ENCODE assay signal across 9 cellular contexts in the genomic region with DNA sequence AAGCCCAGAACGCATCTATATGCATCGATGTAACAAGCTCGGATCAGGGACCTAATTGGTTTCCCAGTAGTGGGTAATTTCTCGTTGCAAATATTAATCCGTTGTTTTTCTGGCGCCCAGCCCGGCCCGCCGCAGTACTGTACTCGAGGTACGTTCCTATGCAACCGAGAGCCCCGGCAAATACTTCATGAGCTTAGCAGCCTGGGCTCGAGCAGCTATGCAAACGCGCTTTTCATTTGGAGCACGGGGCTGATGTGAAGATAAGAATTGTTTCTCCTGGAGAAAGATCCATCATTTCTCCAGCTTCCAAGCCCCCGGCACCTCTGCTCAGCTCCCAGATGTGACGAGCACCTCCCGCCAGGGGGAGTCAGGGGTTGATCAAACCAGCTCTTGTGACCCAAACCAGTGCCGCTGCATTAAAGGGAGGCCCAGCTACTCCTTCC.
A peak's percentile ranks its signal among the peaks of the same experiment; 100 is the strongest.
DNase-seq lines count a peak whose midpoint lies in the region; ATAC-seq and TF ChIP-seq lines count a peak whose summit lies in the region.
"Had no signal": no experiment of that assay in that cellular context is flagged by ENCODE, and none has a peak within 500 bp of the region (broad histone marks: within the 10 kb centered on the region; RNA-seq: fewer than 3 reads in every experiment).

No MANE protein-coding gene starts in this region.

- no peak overlapping the region for H2AK5ac ChIP-seq in trophoblast cell (ENCODE audit: low read length)

- no peak overlapping the region for H3K14ac ChIP-seq in trophoblast cell (ENCODE audit: low read length)

- H3K27ac ChIP-seq in OCI-LY3 (ENCODE audit: low read length) (no peak overlapping the region), trophoblast cell (ENCODE audit: low read depth, low read length) (no peak overlapping the region)

- H3K27me3 ChIP-seq in OCI-LY3 (ENCODE audit: low read depth, low read length) (no peaks in the 10 kb centered on the region), trophoblast cell (ENCODE audit: insufficient read depth, low read length) (no peaks in the 10 kb centered on the region)

- no peak overlapping the region for H2BK12ac ChIP-seq in trophoblast cell (ENCODE audit: low read length)

- H2BK120ac ChIP-seq in trophoblast cell (ENCODE audit: insufficient read depth, low read length, poor library complexity) = no peak overlapping the region

- DNase-seq in ELR (ENCODE audit: low read depth) (peak; percentile 63), fibroblast of pulmonary artery (ENCODE audit: low read depth) (peak; percentile 56), trophoblast cell (peak; percentile 28 to 63), epidermal melanocyte (ENCODE audit: insufficient read length, low spot score) (no peak)
- DNase-seq in effector CD4-positive, alpha-beta T cell = no peak

- ATAC-seq in GM18873 (IDR thresholded peaks at IDR 0.05; ENCODE audit: low FRiP score, unreplicated experiment) (no peak), HG03280 (IDR thresholded peaks at IDR 0.05; ENCODE audit: unreplicated experiment) (no peak)
- ATAC-seq: mucosa of descending colon had no signal

- no peak overlapping the region for H4K12ac ChIP-seq in trophoblast cell (ENCODE audit: low read depth, low read length)

- H4K20me1 ChIP-seq in OCI-LY3 (ENCODE audit: insufficient read depth, low read length) = no peaks in the 10 kb centered on the region

- no peak overlapping the region for H3K4me2 ChIP-seq in OCI-LY3 (ENCODE audit: low read length)
- no peak overlapping the region for H3K4me2 ChIP-seq in trophoblast cell (ENCODE audit: low read length)

- H3K23ac ChIP-seq in trophoblast cell (ENCODE audit: low read length) = no peak overlapping the region

- H2BK5ac ChIP-seq in trophoblast cell (ENCODE audit: low read depth, low read length, poor library complexity) = no peak overlapping the region

- H4K91ac ChIP-seq in trophoblast cell (ENCODE audit: low read depth, low read length) = no peak overlapping the region

- H3K18ac ChIP-seq in trophoblast cell (ENCODE audit: low read length) = no peak overlapping the region

- H3K9me3 ChIP-seq in OCI-LY3 (ENCODE audit: insufficient read depth, low read length) = no peaks in the 10 kb centered on the region
- no peaks in the 10 kb centered on the region for H3K9me3 ChIP-seq in trophoblast cell (ENCODE audit: insufficient read depth, low read depth, low read length)
- H3K9me3 ChIP-seq: mucosa of descending colon had no signal

- H3K36me3 ChIP-seq in OCI-LY3 (replicated peaks; ENCODE audit: low read depth, low read length) = no peaks in the 10 kb centered on the region
- peaks cover 0 to 3% of the 10 kb centered on the region in 2 experiments for H3K36me3 ChIP-seq in trophoblast cell (ENCODE audit: control insufficient read depth in 1 of 2, insufficient read depth in 2 of 2, low read length in 2 of 2)

- H2AFZ ChIP-seq in OCI-LY3 (ENCODE audit: low read depth, low read length) (no peak overlapping the region), trophoblast cell (ENCODE audit: insufficient read depth, low read length, poor library complexity) (no peak overlapping the region)

- H3K79me2 ChIP-seq in OCI-LY3 (ENCODE audit: low read length) (no peaks in the 10 kb centered on the region), trophoblast cell (ENCODE audit: control insufficient read depth, insufficient read depth, low read length, poor library complexity) (no peaks in the 10 kb centered on the region)

- no peak overlapping the region for H4K8ac ChIP-seq in trophoblast cell (ENCODE audit: low read depth, low read length)

- no peaks in the 10 kb centered on the region for H3K79me1 ChIP-seq in trophoblast cell (ENCODE audit: low read length)

- H3K4me3 ChIP-seq in OCI-LY3 (ENCODE audit: low read length) = no peak overlapping the region
- no peak overlapping the region for H3K4me3 ChIP-seq in fibroblast of pulmonary artery (replicated peaks; ENCODE audit: low read depth, low read length)
- no peak overlapping the region for H3K4me3 ChIP-seq in trophoblast cell (ENCODE audit: low read depth, low read length)
- H3K4me3 ChIP-seq: mucosa of descending colon had no signal

- H3K9ac ChIP-seq in OCI-LY3 (ENCODE audit: low read length) (no peak overlapping the region), trophoblast cell (ENCODE audit: low read length) (no peak overlapping the region)

- WGBS in trophoblast cell (ENCODE audit: extremely low coverage, insufficient coverage, insufficient read length) = no CpG with 5 or more reads among the region's 21 CpGs

- H3K4me1 ChIP-seq in OCI-LY3 (ENCODE audit: low read length) (no peaks in the 10 kb centered on the region), trophoblast cell (ENCODE audit: control insufficient read depth in 1 of 2, insufficient read depth in 2 of 2, low read length in 2 of 2) (peaks cover 6 to 12% of the 10 kb centered on the region in 2 experiments)

- H3K4ac ChIP-seq in trophoblast cell (ENCODE audit: low read depth, low read length) = no peak overlapping the region

- TF ChIP-seq CTCF in OCI-LY3 (IDR thresholded peaks at IDR 0.05; ENCODE audit: low read depth, low read length) (peak; percentile 21; the same call in 1 of the 2 replicates), fibroblast of pulmonary artery (IDR thresholded peaks at IDR 0.05; ENCODE audit: low read length, missing control alignments) (peak; percentile 59)

Comparison
In these comparisons a context has a peak if more than half of its experiments do, and no peak if none do; other contexts are left out.
1. DNase-seq: peak in ELR (single experiment), fibroblast of pulmonary artery (single experiment) and trophoblast cell (2 of 2); none in epidermal melanocyte (single experiment) and effector CD4-positive, alpha-beta T cell (single experiment).